Comparison of ENCODE assay signal across 1 cellular context in genomic region chr20:46709055-46709458, GRCh38.
A peak's percentile ranks its signal among the peaks of the same experiment; 100 is the strongest.
TF ChIP-seq lines count a peak whose summit lies in the region.

No MANE protein-coding gene starts in this region.

TF ChIP-seq in HepG2, 621 proteins besides CTCF, POLR2A, EP300 and RAD21 (continued from another document and continues in another):
- TF ChIP-seq, protein P1, sequence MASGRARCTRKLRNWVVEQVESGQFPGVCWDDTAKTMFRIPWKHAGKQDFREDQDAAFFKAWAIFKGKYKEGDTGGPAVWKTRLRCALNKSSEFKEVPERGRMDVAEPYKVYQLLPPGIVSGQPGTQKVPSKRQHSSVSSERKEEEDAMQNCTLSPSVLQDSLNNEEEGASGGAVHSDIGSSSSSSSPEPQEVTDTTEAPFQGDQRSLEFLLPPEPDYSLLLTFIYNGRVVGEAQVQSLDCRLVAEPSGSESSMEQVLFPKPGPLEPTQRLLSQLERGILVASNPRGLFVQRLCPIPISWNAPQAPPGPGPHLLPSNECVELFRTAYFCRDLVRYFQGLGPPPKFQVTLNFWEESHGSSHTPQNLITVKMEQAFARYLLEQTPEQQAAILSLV (CRISPR knock-in tag; IDR thresholded peaks at IDR 0.05; ENCODE audit: borderline replicate concordance) = peak; percentile 30; the same call in 1 of the 2 replicates
- no peak for TF ChIP-seq CEBPB (IDR thresholded peaks at IDR 0.05; ENCODE audit: borderline replicate concordance, low read depth, low read length)
- TF ChIP-seq, protein P2, sequence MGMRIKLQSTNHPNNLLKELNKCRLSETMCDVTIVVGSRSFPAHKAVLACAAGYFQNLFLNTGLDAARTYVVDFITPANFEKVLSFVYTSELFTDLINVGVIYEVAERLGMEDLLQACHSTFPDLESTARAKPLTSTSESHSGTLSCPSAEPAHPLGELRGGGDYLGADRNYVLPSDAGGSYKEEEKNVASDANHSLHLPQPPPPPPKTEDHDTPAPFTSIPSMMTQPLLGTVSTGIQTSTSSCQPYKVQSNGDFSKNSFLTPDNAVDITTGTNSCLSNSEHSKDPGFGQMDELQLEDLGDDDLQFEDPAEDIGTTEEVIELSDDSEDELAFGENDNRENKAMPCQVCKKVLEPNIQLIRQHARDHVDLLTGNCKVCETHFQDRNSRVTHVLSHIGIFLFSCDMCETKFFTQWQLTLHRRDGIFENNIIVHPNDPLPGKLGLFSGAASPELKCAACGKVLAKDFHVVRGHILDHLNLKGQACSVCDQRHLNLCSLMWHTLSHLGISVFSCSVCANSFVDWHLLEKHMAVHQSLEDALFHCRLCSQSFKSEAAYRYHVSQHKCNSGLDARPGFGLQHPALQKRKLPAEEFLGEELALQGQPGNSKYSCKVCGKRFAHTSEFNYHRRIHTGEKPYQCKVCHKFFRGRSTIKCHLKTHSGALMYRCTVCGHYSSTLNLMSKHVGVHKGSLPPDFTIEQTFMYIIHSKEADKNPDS (CRISPR knock-in tag; IDR thresholded peaks at IDR 0.05) = no peak
- TF ChIP-seq SOX6 (IDR thresholded peaks at IDR 0.05) = no peak
- no peak for TF ChIP-seq SOX6 (CRISPR knock-in tag; IDR thresholded peaks at IDR 0.05)
- TF ChIP-seq ZNF552 (CRISPR knock-in tag; IDR thresholded peaks at IDR 0.05; ENCODE audit: borderline replicate concordance) = no peak
- TF ChIP-seq PHB2 (IDR thresholded peaks at IDR 0.05; ENCODE audit: partially characterized antibody) = no peak
- no peak for TF ChIP-seq NR3C1 (CRISPR knock-in tag; IDR thresholded peaks at IDR 0.05)
- no peak for TF ChIP-seq ZNF24 (IDR thresholded peaks at IDR 0.05)
- no peak for TF ChIP-seq BRCA1 (CRISPR knock-in tag; IDR thresholded peaks at IDR 0.05)
- no peak for TF ChIP-seq EEA1 (CRISPR knock-in tag; IDR thresholded peaks at IDR 0.05; ENCODE audit: borderline replicate concordance)
- no peak for TF ChIP-seq ZFP90 (CRISPR knock-in tag; IDR thresholded peaks at IDR 0.05; ENCODE audit: borderline replicate concordance)
- no peak for TF ChIP-seq MBNL3 (CRISPR knock-in tag; conservative IDR thresholded peaks at IDR 0.05)
- TF ChIP-seq REL (CRISPR knock-in tag; conservative IDR thresholded peaks at IDR 0.05) = no peak
- no peak for TF ChIP-seq ZBTB10 (CRISPR knock-in tag; IDR thresholded peaks at IDR 0.05; ENCODE audit: borderline replicate concordance)
- TF ChIP-seq HOXA5 (CRISPR knock-in tag; IDR thresholded peaks at IDR 0.05) = no peak
- peak; percentile 50; the same call in 1 of the 2 replicates for TF ChIP-seq ZNF34 (CRISPR knock-in tag; IDR thresholded peaks at IDR 0.05; ENCODE audit: borderline replicate concordance)
- no peak for TF ChIP-seq ZSCAN5A (CRISPR knock-in tag; IDR thresholded peaks at IDR 0.05; ENCODE audit: borderline replicate concordance)
- no peak for TF ChIP-seq SMARCE1 (IDR thresholded peaks at IDR 0.05; ENCODE audit: borderline replicate concordance)
- TF ChIP-seq, protein P3, sequence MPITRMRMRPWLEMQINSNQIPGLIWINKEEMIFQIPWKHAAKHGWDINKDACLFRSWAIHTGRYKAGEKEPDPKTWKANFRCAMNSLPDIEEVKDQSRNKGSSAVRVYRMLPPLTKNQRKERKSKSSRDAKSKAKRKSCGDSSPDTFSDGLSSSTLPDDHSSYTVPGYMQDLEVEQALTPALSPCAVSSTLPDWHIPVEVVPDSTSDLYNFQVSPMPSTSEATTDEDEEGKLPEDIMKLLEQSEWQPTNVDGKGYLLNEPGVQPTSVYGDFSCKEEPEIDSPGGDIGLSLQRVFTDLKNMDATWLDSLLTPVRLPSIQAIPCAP (CRISPR knock-in tag; IDR thresholded peaks at IDR 0.05; ENCODE audit: low read depth) = no peak
- TF ChIP-seq SRF (IDR thresholded peaks at IDR 0.05; ENCODE audit: low read depth, low read length) = no peak
- TF ChIP-seq ZNF749 (CRISPR knock-in tag; IDR thresholded peaks at IDR 0.05; ENCODE audit: borderline replicate concordance) = no peak
- TF ChIP-seq ZBTB38 (CRISPR knock-in tag; IDR thresholded peaks at IDR 0.05) = peak; percentile 95
- TF ChIP-seq RNF219 (CRISPR knock-in tag; IDR thresholded peaks at IDR 0.05) = no peak
- no peak for TF ChIP-seq ZNF770 (CRISPR knock-in tag; IDR thresholded peaks at IDR 0.05)
- no peak for TF ChIP-seq MTF1 (CRISPR knock-in tag; IDR thresholded peaks at IDR 0.05)
- TF ChIP-seq, protein P4, sequence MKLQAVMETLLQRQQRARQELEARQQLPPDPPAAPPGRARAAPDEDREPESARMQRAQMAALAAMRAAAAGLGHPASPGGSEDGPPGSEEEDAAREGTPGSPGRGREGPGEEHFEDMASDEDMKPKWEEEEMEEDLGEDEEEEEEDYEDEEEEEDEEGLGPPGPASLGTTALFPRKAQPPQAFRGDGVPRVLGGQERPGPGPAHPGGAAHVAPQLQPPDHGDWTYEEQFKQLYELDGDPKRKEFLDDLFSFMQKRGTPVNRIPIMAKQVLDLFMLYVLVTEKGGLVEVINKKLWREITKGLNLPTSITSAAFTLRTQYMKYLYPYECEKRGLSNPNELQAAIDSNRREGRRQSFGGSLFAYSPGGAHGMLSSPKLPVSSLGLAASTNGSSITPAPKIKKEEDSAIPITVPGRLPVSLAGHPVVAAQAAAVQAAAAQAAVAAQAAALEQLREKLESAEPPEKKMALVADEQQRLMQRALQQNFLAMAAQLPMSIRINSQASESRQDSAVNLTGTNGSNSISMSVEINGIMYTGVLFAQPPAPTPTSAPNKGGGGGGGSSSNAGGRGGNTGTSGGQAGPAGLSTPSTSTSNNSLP (IDR thresholded peaks at IDR 0.05; ENCODE audit: low read depth, low read length) = no peak
- TF ChIP-seq TOE1 (CRISPR knock-in tag; IDR thresholded peaks at IDR 0.05) = no peak
- no peak for TF ChIP-seq ZNF230 (CRISPR knock-in tag; IDR thresholded peaks at IDR 0.05)
- TF ChIP-seq MAFF (IDR thresholded peaks at IDR 0.05; ENCODE audit: low read depth, low read length) = no peak
- no peak for TF ChIP-seq MAFK (conservative IDR thresholded peaks at IDR 0.05 in 1 of 2, IDR thresholded peaks at IDR 0.05 in 1 of 2; ENCODE audit: low read length in 2 of 2)
- TF ChIP-seq ZNF691 (CRISPR knock-in tag; IDR thresholded peaks at IDR 0.05; ENCODE audit: borderline replicate concordance, low read depth) = 0 out of 2 replicates have a peak, but pooled peaks have one; percentile 38
